16 cellular contexts compared by ENCODE assay signal in the genomic region with DNA sequence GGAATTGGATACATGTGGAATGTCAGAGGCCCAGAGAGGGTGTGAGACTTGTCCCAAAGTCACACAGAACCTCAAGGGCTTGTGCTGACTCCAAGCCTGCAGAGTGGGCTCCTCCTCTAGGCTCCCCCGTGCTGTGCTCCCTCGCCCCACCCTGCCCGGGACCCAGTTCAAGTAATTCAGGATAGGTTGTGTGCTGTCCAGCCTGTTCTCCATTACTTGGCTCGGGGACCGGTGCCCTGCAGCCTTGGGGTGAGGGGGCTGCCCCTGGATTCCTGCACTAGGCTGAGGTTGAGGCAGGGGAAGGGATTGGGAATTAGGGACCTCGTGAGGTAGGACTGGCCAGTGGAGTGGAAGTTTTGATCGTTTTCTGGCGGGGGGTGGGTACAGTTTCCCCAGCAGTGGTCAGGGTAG. TPM values are rescaled to one million over a fixed set of nuclear protein-coding genes. Genes with fewer than 3 reads are reported as not detected.
A peak's percentile ranks its signal among the peaks of the same experiment; 100 is the strongest.
DNase-seq lines count a peak whose midpoint lies in the region; ATAC-seq and TF ChIP-seq lines count a peak whose summit lies in the region.
"Had no signal": no experiment of that assay in that cellular context is flagged by ENCODE, and none has a peak within 500 bp of the region (broad histone marks: within the 10 kb centered on the region; RNA-seq: fewer than 3 reads in every experiment).

No MANE protein-coding gene starts in this region.

- H3K27me3 ChIP-seq in right cardiac atrium (ENCODE audit: control insufficient read depth, insufficient read depth) (no peaks in the 10 kb centered on the region), neuronal stem cell (ENCODE audit: control insufficient read depth in 3 of 3, insufficient read depth in 3 of 3, low read depth in 1 of 3, low read length in 3 of 3) (peaks cover 15 to 19% (median 18%) of the 10 kb centered on the region in 3 experiments), uterus (no peaks in the 10 kb centered on the region)
- H3K27me3 ChIP-seq: foreskin keratinocyte had no signal

- H3K14ac ChIP-seq in neuronal stem cell (ENCODE audit: low read length): no peak overlapping the region

- H2BK15ac ChIP-seq in neuronal stem cell (ENCODE audit: low read length): no peak overlapping the region

- intact Hi-C loops in right cardiac atrium (cut with DNase I) (no loop called here), Right ventricle myocardium superior (cut with DNase I) (loop anchor here (10.0 kb wide), 1 partner anchor 242 kb away; no protein-coding TSS in a partner anchor), uterus (cut with DNase I; ENCODE audit: low total_unique reads) (loop anchor here (10.0 kb wide), 1 partner anchor 62 kb away; no protein-coding TSS in a partner anchor)

- no peak overlapping the region for H3K4me3 ChIP-seq in right cardiac atrium (ENCODE audit: low read length)
- peak overlapping the region; percentile 88 for H3K4me3 ChIP-seq in coronary artery
- no peak overlapping the region for H3K4me3 ChIP-seq in neuronal stem cell (ENCODE audit: low read length in 2 of 2)
- no peak overlapping the region for H3K4me3 ChIP-seq in uterus

- no peak overlapping the region for H2AFZ ChIP-seq in neuronal stem cell (ENCODE audit: low read length)

- no peak overlapping the region for H2BK12ac ChIP-seq in neuronal stem cell (ENCODE audit: low read length)

- no peak overlapping the region for H4K8ac ChIP-seq in neuronal stem cell (ENCODE audit: low read depth, low read length)

- H3K9me3 ChIP-seq in right cardiac atrium (ENCODE audit: control insufficient read depth, low read length) (no peaks in the 10 kb centered on the region), neuronal stem cell (replicated peaks in 1 of 2; ENCODE audit: control insufficient read depth in 2 of 2, insufficient read depth in 1 of 2, low read depth in 1 of 2, low read length in 2 of 2) (no peaks in the 10 kb centered on the region), uterus (no peaks in the 10 kb centered on the region)

- H4K91ac ChIP-seq in neuronal stem cell (ENCODE audit: low read depth, low read length, poor library complexity): no peak overlapping the region

- no peak overlapping the region for H3K4me2 ChIP-seq in neuronal stem cell (ENCODE audit: insufficient read depth, low read length, poor library complexity, severe bottlenecking)

- H3K4ac ChIP-seq in neuronal stem cell (ENCODE audit: low read length): no peak overlapping the region

- H3K36me3 ChIP-seq in neuronal stem cell (replicated peaks in 1 of 2; ENCODE audit: control insufficient read depth in 2 of 2, insufficient read depth in 2 of 2, low read length in 2 of 2): peaks cover 21 to 41% of the 10 kb centered on the region in 2 donors
- no peaks in the 10 kb centered on the region for H3K36me3 ChIP-seq in uterus

- H2BK5ac ChIP-seq in neuronal stem cell (ENCODE audit: low read length): no peak overlapping the region

- DNase-seq in right cardiac atrium (peak in 2 of 3 donors; percentile 68 to 70), Right ventricle myocardium superior (no peak), coronary artery (ENCODE audit: low spot score) (no peak), neuronal stem cell (ENCODE audit: low spot score) (no peak), uterus (no peak), RKO (ENCODE audit: low spot score) (no peak)
- DNase-seq in activated CD8-positive, alpha-beta memory T cell treated with anti-CD3 and anti-CD28 coated beads, Interleukin-2, amount 50 U/mL, for 48 hours: no peak
- DNase-seq: AML-193, amniotic stem cell, foreskin keratinocyte, GDM1, NCI-H1048, NCI-H510A, T1000 had no signal

- TF ChIP-seq CTCF in coronary artery (IDR thresholded peaks at IDR 0.05): no peak
- TF ChIP-seq CTCF in uterus (IDR thresholded peaks at IDR 0.05): no peak

- no peak overlapping the region for H3K23ac ChIP-seq in neuronal stem cell (ENCODE audit: low read depth, low read length, poor library complexity)

- ATAC-seq in right cardiac atrium (no peak), Right ventricle myocardium superior (ENCODE audit: poor library complexity) (no peak), GM21786 (IDR thresholded peaks at IDR 0.05; ENCODE audit: unreplicated experiment) (no peak)
- ATAC-seq: foreskin keratinocyte had no signal

- H3K27ac ChIP-seq in right cardiac atrium (ENCODE audit: low read length) (no peak overlapping the region), coronary artery (peak overlapping the region; percentile 96), neuronal stem cell (replicated peaks; ENCODE audit: low read length) (no peak overlapping the region), uterus (peak overlapping the region; percentile 99)
- H3K27ac ChIP-seq: foreskin keratinocyte had no signal

- no peak overlapping the region for H2AK5ac ChIP-seq in neuronal stem cell (ENCODE audit: low read depth, low read length)

- H2BK120ac ChIP-seq in neuronal stem cell (ENCODE audit: low read depth, low read length): no peak overlapping the region

- peaks cover 6% of the 10 kb centered on the region for H3K4me1 ChIP-seq in right cardiac atrium (ENCODE audit: control insufficient read depth, insufficient read depth, low read length)
- H3K4me1 ChIP-seq in neuronal stem cell (ENCODE audit: control insufficient read depth in 2 of 2, insufficient read depth in 1 of 2, low read depth in 1 of 2, low read length in 2 of 2): peaks cover 29 to 35% of the 10 kb centered on the region in 2 donors
- peaks cover 0 to 27% of the 10 kb centered on the region in 2 donors for H3K4me1 ChIP-seq in uterus

- peak overlapping the region; percentile 60 for H3K9ac ChIP-seq in neuronal stem cell (ENCODE audit: low read depth, low read length, poor library complexity)

- TF ChIP-seq POLR2A in uterus (IDR thresholded peaks at IDR 0.05): no peak

- peaks cover 6% of the 10 kb centered on the region for H3K79me1 ChIP-seq in neuronal stem cell (ENCODE audit: low read depth, low read length)

- H3K18ac ChIP-seq in neuronal stem cell (ENCODE audit: low read length): no peak overlapping the region

- 56% methylated on average over 8 of the region's 8 CpGs for WGBS in right cardiac atrium
- WGBS in neuronal stem cell (ENCODE audit: extremely low coverage in 2 of 2, insufficient read length in 2 of 2, insufficient replicate concordance in 1 of 2), 2 donors: no CpG with 5 or more reads among the region's 8 CpGs

RNA-seq across cellular contexts. Expression of a gene that starts 2.8 kb away (rescaled TPM):
- total RNA-seq in right cardiac atrium (100 to 1,000 TPM in 3 of 4 donors, 10 to 100 TPM in 1; 99.9 to 118 (median 116) TPM), Right ventricle myocardium superior (85.1 TPM), uterus (100 to 1,000 TPM in 2 of 4 donors, 10 to 100 TPM in 2; 48.8 to 198 (median 76.8) TPM)
- polyA plus RNA-seq in right cardiac atrium: 85.9 TPM
- polyA plus RNA-seq in neuronal stem cell (2013, experiment 1 of 2): 39.9 TPM
- polyA plus RNA-seq in neuronal stem cell (2013, experiment 2 of 2): 39.8 TPM

RNA-seq across cellular contexts. Expression of a gene that starts 16.4 kb away (rescaled TPM):
- total RNA-seq in right cardiac atrium (not detected), Right ventricle myocardium superior (not detected), uterus (under 1 TPM in 3 of 4 donors, not detected in 1; 0.28 to 0.59 (median 0.51) TPM)
- 0.11 TPM for polyA plus RNA-seq in right cardiac atrium
- polyA plus RNA-seq in neuronal stem cell (2013, experiment 1 of 2): 0.07 TPM
- polyA plus RNA-seq in neuronal stem cell (2013, experiment 2 of 2): 0.08 TPM
- total RNA-seq: foreskin keratinocyte had no signal
- polyA plus RNA-seq: keratinocyte had no signal

RNA-seq across cellular contexts. Expression of a gene that starts 20.4 kb away (rescaled TPM):
- total RNA-seq in right cardiac atrium (10 to 100 TPM in 2 of 4 donors, 1 to 10 TPM in 2; 6.4 to 19.5 (median 12.5) TPM), Right ventricle myocardium superior (4.4 TPM), uterus (10 to 100 TPM in 1 of 4 donors, 1 to 10 TPM in 1, under 1 TPM in 2; 0.26 to 14.0 (median 4.2) TPM)
- 13.8 TPM for polyA plus RNA-seq in right cardiac atrium
- 0.35 TPM for polyA plus RNA-seq in neuronal stem cell (2013, experiment 1 of 2)
- 0.06 TPM for polyA plus RNA-seq in neuronal stem cell (2013, experiment 2 of 2)

RNA-seq across cellular contexts. Expression of a gene that starts 45.8 kb away (rescaled TPM):
- total RNA-seq in right cardiac atrium: not detected
- polyA plus RNA-seq in right cardiac atrium: 0.16 TPM
- total RNA-seq in Right ventricle myocardium superior: not detected
- polyA plus RNA-seq in neuronal stem cell (2013, experiment 1 of 2): 0.66 TPM
- polyA plus RNA-seq in neuronal stem cell (2013, experiment 2 of 2): 0.80 TPM
- under 1 TPM in 2 of 4 donors, not detected in 2; 0.85 to 0.97 TPM for total RNA-seq in uterus
- total RNA-seq: foreskin keratinocyte had no signal
- polyA plus RNA-seq: foreskin keratinocyte, keratinocyte had no signal

Comparison
In these comparisons a context has a peak if more than half of its experiments do, and no peak if none do; other contexts are left out.
1. DNase-seq: peak in right cardiac atrium (2 of 3); none in Right ventricle myocardium superior (single experiment), coronary artery (single experiment), neuronal stem cell (single experiment), uterus (0 of 2), RKO (single experiment) and activated CD8-positive, alpha-beta memory T cell treated with anti-CD3 and anti-CD28 coated beads, Interleukin-2, amount 50 U/mL, for 48 hours (single experiment).
2. intact Hi-C loops: an anchor here in Right ventricle myocardium superior (10.0 kb wide) and uterus (10.0 kb wide); none called in right cardiac atrium.
3. H3K27ac ChIP-seq: peak in coronary artery (2 of 2) and uterus (2 of 2); none in right cardiac atrium (single experiment) and neuronal stem cell (single experiment).